8 cellular contexts compared by ENCODE assay signal in genomic region chr3:168094877-168095610, GRCh38. TPM values are rescaled to one million over a fixed set of nuclear protein-coding genes. Genes with fewer than 3 reads are reported as not detected.
A peak's percentile ranks its signal among the peaks of the same experiment; 100 is the strongest.
DNase-seq lines count a peak whose midpoint lies in the region; ATAC-seq, FAIRE-seq and TF ChIP-seq lines count a peak whose summit lies in the region.

No MANE protein-coding gene starts in this region.

- intact Hi-C loops in spleen (cut with DNase I; ENCODE audit: low total_unique reads) = no loop called here

- peak overlapping the region; percentile 72 for H2AFZ ChIP-seq in keratinocyte (ENCODE audit: control insufficient read depth, low read length)

- FAIRE-seq in keratinocyte (lab: Jason Lieb, UNC) = no peak

- TF ChIP-seq CTCF in LNCAP (IDR thresholded peaks at IDR 0.05) = 0 out of 2 replicates have a peak, but pooled peaks have one; percentile 18
- TF ChIP-seq CTCF in keratinocyte (optimal IDR thresholded peaks at IDR 0.05 in 1 of 3, IDR thresholded peaks at IDR 0.05 in 1 of 3, conservative IDR thresholded peaks at IDR 0.05 in 1 of 3; ENCODE audit: extremely low read depth in 1 of 3, insufficient read depth in 2 of 3, low read length in 3 of 3) = peak; percentile 12 to 18 (median 13)
- TF ChIP-seq CTCF in spleen (IDR thresholded peaks at IDR 0.05 in 8 of 11, conservative IDR thresholded peaks at IDR 0.05 in 3 of 11) = peak in 6 of 11 experiments; percentile 30 to 56 (median 44)

- peak overlapping the region; percentile 91 for H3K27ac ChIP-seq in caudate nucleus (ENCODE audit: low read depth, low read length)
- H3K27ac ChIP-seq in keratinocyte (ENCODE audit: control insufficient read depth, insufficient read depth, low read length) = peak overlapping the region; percentile 69
- H3K27ac ChIP-seq in spleen = peak overlapping the region; percentile 73 to 97 (median 90)

- H3K4me1 ChIP-seq in keratinocyte (ENCODE audit: control insufficient read depth, extremely low read depth, insufficient read depth, low read length) = peaks cover 33% of the 10 kb centered on the region
- H3K4me1 ChIP-seq in spleen = peaks cover 14 to 51% (median 32%) of the 10 kb centered on the region in 6 donors

- no peaks in the 10 kb centered on the region for H4K20me1 ChIP-seq in keratinocyte (ENCODE audit: control insufficient read depth, extremely low read depth, insufficient read depth, low read length)

- peak; percentile 42 to 67 (median 61) for ATAC-seq in T-cell (replicated peaks in 1 of 4)

- no peaks in the 10 kb centered on the region for H3K9me3 Mint-ChIP-seq in T-cell

- H3K4me3 Mint-ChIP-seq in T-cell = peak overlapping the region; percentile 59 to 76 (median 67)

- DNase-seq in NCI-H524 (lab: John Stamatoyannopoulos, UW) = peak; percentile 76 to 79
- DNase-seq in NCI-H524 treated with DMSO at 0.1 percent for 48 hours (lab: John Stamatoyannopoulos, UW) = no peak
- peak; percentile 81 for DNase-seq in HCEC 1CT
- peak in 29 of 34 experiments; percentile 0 to 38 (median 9) for DNase-seq in T-cell
- peak in 51 of 61 donors; percentile 5 to 74 (median 56) for DNase-seq in caudate nucleus (lab: John Stamatoyannopoulos, UW)
- DNase-seq in keratinocyte (ENCODE audit: low read depth, low spot score) = no peak
- peak; percentile 91 for DNase-seq in spleen

- H3K36me3 ChIP-seq in keratinocyte (ENCODE audit: control insufficient read depth in 2 of 2, extremely low read depth in 1 of 2, insufficient read depth in 2 of 2, low read length in 2 of 2) (no peaks in the 10 kb centered on the region), spleen (no peaks in the 10 kb centered on the region)

- peaks cover 38 to 45% of the 10 kb centered on the region in 2 donors for H3K27me3 Mint-ChIP-seq in T-cell

- H3K9me3 ChIP-seq in keratinocyte (ENCODE audit: control insufficient read depth, low read depth, low read length) (no peaks in the 10 kb centered on the region), spleen (no peaks in the 10 kb centered on the region)

- H3K9me1 ChIP-seq in keratinocyte (ENCODE audit: control insufficient read depth, extremely low read depth, insufficient read depth, low read length) = no peaks in the 10 kb centered on the region

- H3K79me2 ChIP-seq in keratinocyte (ENCODE audit: control insufficient read depth, insufficient read depth, low read length) = peaks cover 49% of the 10 kb centered on the region

- H3K27ac Mint-ChIP-seq in T-cell = no peak overlapping the region

- POLR2A ChIA-PET in T-cell (lab: Charles Lee) = no interaction called here

- TF ChIP-seq POLR2A in spleen (IDR thresholded peaks at IDR 0.05) = no peak

- dilution Hi-C loops in keratinocyte (cut with MboI; ENCODE audit: extremely low pct_ligation_motif_present, low sequenced_read_pairs) = no loop called here

- no peaks in the 10 kb centered on the region for H3K36me3 Mint-ChIP-seq in T-cell

- CTCF ChIA-PET in T-cell (lab: Charles Lee) = no interaction called here

- H3K27me3 ChIP-seq in keratinocyte (ENCODE audit: control insufficient read depth, extremely low read depth, insufficient read depth, low read length) = no peaks in the 10 kb centered on the region
- peaks cover 0 to 8% (median 0%) of the 10 kb centered on the region in 7 donors for H3K27me3 ChIP-seq in spleen (replicated peaks in 1 of 7)

- WGBS in spleen, 5 donors = 0 to 1% (median 0%) methylated on average over 25 to 70 of the region's 70 CpGs

- peak overlapping the region; percentile 79 for H3K4me2 ChIP-seq in keratinocyte (ENCODE audit: control insufficient read depth, extremely low read depth, insufficient read depth, low read depth, low read length)

- peak overlapping the region; percentile 86 to 94 (median 91) for H3K4me3 ChIP-seq in keratinocyte (ENCODE audit: control insufficient read depth in 2 of 3, extremely low read depth in 1 of 3, insufficient read depth in 2 of 3, low read depth in 1 of 3, low read length in 3 of 3)
- peak overlapping the region; percentile 64 to 97 (median 76) for H3K4me3 ChIP-seq in spleen

- H3K9ac ChIP-seq in keratinocyte (ENCODE audit: control insufficient read depth, extremely low read depth, insufficient read depth, low read length) = peak overlapping the region; percentile 86

- peaks cover 5 to 15% (median 13%) of the 10 kb centered on the region in 3 donors for H3K4me1 Mint-ChIP-seq in T-cell

RNA-seq across cellular contexts. Expression of gene GOLIM4, which starts 0.7 kb away (rescaled TPM):
- total RNA-seq in T-cell (1 to 10 TPM in 2 of 5 donors, under 1 TPM in 3; 0.49 to 1.5 (median 0.96) TPM), spleen (10 to 100 TPM; 19.7 to 44.8 (median 33.7) TPM)
- polyA plus RNA-seq in keratinocyte (6.5 to 24.8 TPM (median 13.4 TPM) in 3 replicates), spleen (1 to 10 TPM; 5.5 to 8.1 (median 5.9) TPM)
- 45.2 TPM for polyA plus RNA-seq in keratinocyte (2011; ENCODE audit: low read depth)
- 8.8 and 9.4 TPM in 2 replicates for polyA plus RNA-seq in keratinocyte (2011; cell fraction: cytosol; rRNA removed)
- polyA plus RNA-seq in keratinocyte (2011; cell fraction: nucleus; rRNA removed) = 23.1 and 28.8 TPM in 2 replicates
- 6.8 and 26.7 TPM in 2 replicates for polyA plus RNA-seq in keratinocyte (2012; ENCODE audit: low replicate concordance)
- 7.5 to 17.7 TPM (median 14.8 TPM) in 3 replicates for polyA minus RNA-seq in keratinocyte
- polyA minus RNA-seq in keratinocyte (2011; cell fraction: cytosol; rRNA and poly(A)+ RNA removed) = 13.2 TPM
- 13.8 and 27.1 TPM in 2 replicates for polyA minus RNA-seq in keratinocyte (2011; cell fraction: nucleus; rRNA and poly(A)+ RNA removed)

Comparison
In these comparisons a context has a peak if more than half of its experiments do, and no peak if none do; other contexts are left out.
1. DNase-seq: peak in NCI-H524 (2 of 2), HCEC 1CT (single experiment), T-cell (29 of 34), caudate nucleus (51 of 61) and spleen (single experiment); none in NCI-H524 treated with DMSO at 0.1 percent for 48 hours (single experiment) and keratinocyte (single experiment).
2. RNA of gene GOLIM4, which starts 0.7 kb away (total RNA-seq): 19.7 to 44.8 TPM in spleen; 0.49 to 1.5 TPM in T-cell; every median in the first group is over 4 times any median in the second.
3. Peak in every context shown above with its lines, with median percentiles within 50 percentile points of each other: CTCF ChIP-seq and H3K27ac ChIP-seq.